ENCODE assay signal across 15 cellular contexts in genomic region chr10:132179551-132180392, GRCh38. TPM values are rescaled to one million over a fixed set of nuclear protein-coding genes. Genes with fewer than 3 reads are reported as not detected.
DNase-seq lines count a peak whose midpoint lies in the region; TF ChIP-seq lines count a peak whose summit lies in the region.
"Had no signal": no experiment of that assay in that cellular context is flagged by ENCODE, and none has a peak within 500 bp of the region (broad histone marks: within the 10 kb centered on the region; RNA-seq: fewer than 3 reads in every experiment).

No MANE protein-coding gene starts in this region.

- H4K91ac ChIP-seq in mesenchymal stem cell (ENCODE audit: low read length), result peak overlapping the region; percentile 11

- no peak overlapping the region for H2BK12ac ChIP-seq in mesenchymal stem cell (ENCODE audit: low read length in 2 of 2)

- H3K4ac ChIP-seq in mesenchymal stem cell (ENCODE audit: low read depth in 1 of 2, low read length in 2 of 2), result no peak overlapping the region

- peaks cover 8% of the 10 kb centered on the region for H3K9me3 Mint-ChIP-seq in activated CD4-positive, alpha-beta T cell treated with anti-CD3 and anti-CD28 coated beads, Interleukin-2, amount 10 ng/mL, durations not matched to agents 7 days and 5 days
- no peaks in the 10 kb centered on the region for H3K9me3 Mint-ChIP-seq in chondrocyte (ENCODE audit: low read depth)

- H3K9me3 ChIP-seq in mesenchymal stem cell (ENCODE audit: control insufficient read depth, low read length), result no peaks in the 10 kb centered on the region

- H3K23ac ChIP-seq in mesenchymal stem cell (ENCODE audit: low read length in 2 of 2), result no peak overlapping the region

- peaks cover under 1% of the 10 kb centered on the region for H3K4me1 Mint-ChIP-seq in activated CD4-positive, alpha-beta T cell treated with anti-CD3 and anti-CD28 coated beads, Interleukin-2, amount 10 ng/mL, durations not matched to agents 7 days and 5 days
- peaks cover 3% of the 10 kb centered on the region for H3K4me1 Mint-ChIP-seq in chondrocyte (ENCODE audit: low read depth)

- WGBS in mesenchymal stem cell, result 83% methylated on average over 16 of the region's 16 CpGs

- CTCF ChIA-PET in activated CD4-positive, alpha-beta T cell treated with anti-CD3 and anti-CD28 coated beads, Interleukin-2, amount 10 ng/mL, durations not matched to agents 7 days and 5 days (lab: Charles Lee), result no interaction called here

- H3K18ac ChIP-seq in mesenchymal stem cell (ENCODE audit: low read depth in 1 of 2, low read length in 2 of 2), result no peak overlapping the region

- POLR2A ChIA-PET in activated CD4-positive, alpha-beta T cell treated with anti-CD3 and anti-CD28 coated beads, Interleukin-2, amount 10 ng/mL, durations not matched to agents 7 days and 5 days (lab: Charles Lee), result no interaction called here

- H2BK5ac ChIP-seq in mesenchymal stem cell (ENCODE audit: low read depth, low read length, poor library complexity, severe bottlenecking), result no peak overlapping the region

- H3K27ac ChIP-seq in mesenchymal stem cell (ENCODE audit: low read length, poor library complexity, severe bottlenecking), result no peak overlapping the region
- H3K27ac ChIP-seq: C4-2B, HL-60 had no signal

- TF ChIP-seq CTCF in chondrocyte (IDR thresholded peaks at IDR 0.05), result no peak

- no peak overlapping the region for H3K9ac ChIP-seq in mesenchymal stem cell (ENCODE audit: low read length)

- no peak overlapping the region for H2AFZ ChIP-seq in mesenchymal stem cell (ENCODE audit: low read depth, low read length)

- peaks cover 54 to 89% of the 10 kb centered on the region in 2 experiments for H3K27me3 ChIP-seq in mesenchymal stem cell (ENCODE audit: control insufficient read depth in 1 of 2, insufficient read depth in 1 of 2, low read length in 2 of 2)

- H3K4me3 Mint-ChIP-seq in activated CD4-positive, alpha-beta T cell treated with anti-CD3 and anti-CD28 coated beads, Interleukin-2, amount 10 ng/mL, durations not matched to agents 7 days and 5 days, result no peak overlapping the region
- H3K4me3 Mint-ChIP-seq in chondrocyte (ENCODE audit: unreplicated experiment), result no peak overlapping the region
- H3K4me3 Mint-ChIP-seq: B cell; CD4-positive, alpha-beta memory T cell; HFFc6 had no signal

- H3K79me1 ChIP-seq in mesenchymal stem cell (replicated peaks; ENCODE audit: low read length, poor library complexity, severe bottlenecking), result no peaks in the 10 kb centered on the region

- H3K14ac ChIP-seq in mesenchymal stem cell (ENCODE audit: low read length in 2 of 2), result no peak overlapping the region

- no peak overlapping the region for H2BK120ac ChIP-seq in mesenchymal stem cell (ENCODE audit: low read depth, low read length)

- no peak overlapping the region for H2AK5ac ChIP-seq in mesenchymal stem cell (ENCODE audit: low read length, severe bottlenecking)

- no peak overlapping the region for H3K4me2 ChIP-seq in mesenchymal stem cell (ENCODE audit: low read length, poor library complexity, severe bottlenecking)

- H4K8ac ChIP-seq in mesenchymal stem cell (ENCODE audit: low read length), result no peak overlapping the region

- no peaks in the 10 kb centered on the region for H3K36me3 ChIP-seq in mesenchymal stem cell (ENCODE audit: control insufficient read depth in 1 of 2, insufficient read depth in 2 of 2, low read depth in 1 of 2, low read length in 2 of 2)

- no peaks in the 10 kb centered on the region for H3K36me3 Mint-ChIP-seq in activated CD4-positive, alpha-beta T cell treated with anti-CD3 and anti-CD28 coated beads, Interleukin-2, amount 10 ng/mL, durations not matched to agents 7 days and 5 days (ENCODE audit: low read depth)
- H3K36me3 Mint-ChIP-seq in chondrocyte (ENCODE audit: low read depth), result no peaks in the 10 kb centered on the region
- H3K36me3 Mint-ChIP-seq: CD4-positive, alpha-beta memory T cell had no signal

- DNase-seq in activated CD4-positive, alpha-beta T cell treated with anti-CD3 and anti-CD28 coated beads, Interleukin-2, amount 10 ng/mL, durations not matched to agents 7 days and 5 days, result no peak
- DNase-seq in activated CD4-positive, alpha-beta T cell treated with anti-CD3 and anti-CD28 coated beads, Interleukin-2, amount 50 U/mL, for 48 hours, result no peak
- DNase-seq in chondrocyte (ENCODE audit: low spot score) (peak; percentile 78), mesenchymal stem cell (no peak), NCI-H2081 (lab: John Stamatoyannopoulos, UW) (no peak), DMS153 treated with DMSO at 0.1 percent for 48 hours (lab: John Stamatoyannopoulos, UW; ENCODE audit: unreplicated experiment) (no peak), NCI-H2227 treated with DMSO at 0.1 percent for 48 hours (lab: John Stamatoyannopoulos, UW) (no peak)
- DNase-seq: 8988T; CD4-positive, alpha-beta memory T cell; GF-D8; HCEC 1CT; HFFc6 had no signal

- peak overlapping the region; percentile 19 for H3K27ac Mint-ChIP-seq in activated CD4-positive, alpha-beta T cell treated with anti-CD3 and anti-CD28 coated beads, Interleukin-2, amount 10 ng/mL, durations not matched to agents 7 days and 5 days
- H3K27ac Mint-ChIP-seq in chondrocyte (ENCODE audit: unreplicated experiment), result no peak overlapping the region
- H3K27ac Mint-ChIP-seq: B cell, HFFc6 had no signal

- H3K4me1 ChIP-seq in mesenchymal stem cell (ENCODE audit: control insufficient read depth, insufficient read depth, low read depth, low read length), result peaks cover 5% of the 10 kb centered on the region

- peaks cover 35% of the 10 kb centered on the region for H3K27me3 Mint-ChIP-seq in activated CD4-positive, alpha-beta T cell treated with anti-CD3 and anti-CD28 coated beads, Interleukin-2, amount 10 ng/mL, durations not matched to agents 7 days and 5 days
- H3K27me3 Mint-ChIP-seq in chondrocyte (ENCODE audit: low read depth), result peaks cover 60% of the 10 kb centered on the region

- no peak overlapping the region for H3K4me3 ChIP-seq in mesenchymal stem cell (ENCODE audit: insufficient read depth in 1 of 2, low read depth in 1 of 2, low read length in 2 of 2)

- no peak overlapping the region for H2BK15ac ChIP-seq in mesenchymal stem cell (ENCODE audit: low read depth, poor library complexity, severe bottlenecking)

RNA-seq across cellular contexts. Expression of gene DPYSL4, which starts 7.0 kb away (rescaled TPM):
- 1 to 10 TPM; 1.2 to 1.6 TPM for total RNA-seq in activated CD4-positive, alpha-beta T cell treated with anti-CD3 and anti-CD28 coated beads, Interleukin-2, amount 10 ng/mL, durations not matched to agents 7 days and 5 days
- 19.9 to 37.6 TPM (median 35.2 TPM) in 3 replicates for total RNA-seq in chondrocyte
- 3.9 TPM for polyA plus RNA-seq in mesenchymal stem cell (2013, experiment 1 of 2)
- 3.5 TPM for polyA plus RNA-seq in mesenchymal stem cell (2013, experiment 2 of 2)
